Comparison of ENCODE assay signal across 10 cellular contexts in genomic region chr2:106492913-106493312, GRCh38. TPM values are rescaled to one million over a fixed set of nuclear protein-coding genes. Genes with fewer than 3 reads are reported as not detected.
"Had no signal": no experiment of that assay in that cellular context is flagged by ENCODE, and none has a peak within 500 bp of the region (broad histone marks: within the 10 kb centered on the region; RNA-seq: fewer than 3 reads in every experiment).

No MANE protein-coding gene starts in this region.

RNA-seq across cellular contexts. Expression of gene CD8B2, which starts 5.7 kb away (rescaled TPM):
- total RNA-seq: bronchial epithelial cell, dermis blood vessel endothelial cell, hepatocyte, kidney epithelial cell, left lobe of liver, neural crest cell, posterior vena cava, renal cortical epithelial cell, sigmoid colon, SK-MEL-5 had no signal

RNA-seq across cellular contexts. Expression of gene RGPD3, which starts 24.7 kb away (rescaled TPM):
- total RNA-seq: SK-MEL-5 had no signal
- polyA plus RNA-seq: hepatocyte had no signal
